Comparison of ENCODE assay signal across 18 cellular contexts in genomic region chr1:1127551-1128451, GRCh38. TPM values are rescaled to one million over a fixed set of nuclear protein-coding genes. Genes with fewer than 3 reads are reported as not detected.
DNase-seq lines count a peak whose midpoint lies in the region; ATAC-seq, FAIRE-seq and TF ChIP-seq lines count a peak whose summit lies in the region.
"Had no signal": no experiment of that assay in that cellular context is flagged by ENCODE, and none has a peak within 500 bp of the region (broad histone marks: within the 10 kb centered on the region; RNA-seq: fewer than 3 reads in every experiment).

No MANE protein-coding gene starts in this region.

- no peak for FAIRE-seq in pancreas (lab: Jason Lieb, UNC)

- H3K27ac ChIP-seq in right cardiac atrium (ENCODE audit: low read length) (no peak overlapping the region), liver (ENCODE audit: low read depth in 1 of 2, low read length in 2 of 2) (no peak overlapping the region), pancreas (peak overlapping the region; percentile 69 to 85 (median 79))
- H3K27ac ChIP-seq: 22Rv1, HL-60 had no signal

- intact Hi-C loops in right cardiac atrium (cut with DNase I), result loop anchor here in 1 of 4 donors (10.0 kb wide), 2 partner anchors 107 to 167 kb away; partner anchors contain the start of genes B3GALT6 and SDF4
- intact Hi-C loops in Right ventricle myocardium inferior (cut with DNase I), result no loop called here
- intact Hi-C loops in pancreas (cut with DNase I), result loop anchor here in 2 of 3 donors (10.0 kb wide), 2 partner anchors 117 to 167 kb away; partner anchors contain the start of gene C1QTNF12 (in 1 of the 2)

- WGBS in right cardiac atrium, result 83% methylated on average over 45 of the region's 45 CpGs
- 83% methylated on average over 45 of the region's 45 CpGs for WGBS in liver
- 69 to 75% methylated on average over 42 to 45 of the region's 45 CpGs for WGBS in pancreas, 2 donors

- H3K36me3 ChIP-seq in liver (ENCODE audit: control insufficient read depth in 4 of 4, insufficient read depth in 3 of 4, low read depth in 1 of 4, low read length in 3 of 4) (no peaks in the 10 kb centered on the region), pancreas (no peaks in the 10 kb centered on the region)

- no peaks in the 10 kb centered on the region for H3K27me3 ChIP-seq in right cardiac atrium (ENCODE audit: control insufficient read depth, insufficient read depth)
- no peaks in the 10 kb centered on the region for H3K27me3 ChIP-seq in liver (ENCODE audit: control insufficient read depth in 4 of 4, insufficient read depth in 4 of 4, low read length in 3 of 4)
- no peaks in the 10 kb centered on the region for H3K27me3 ChIP-seq in pancreas

- no peak for TF ChIP-seq RAD21 in liver (IDR thresholded peaks at IDR 0.05)

- H3K4me1 ChIP-seq in right cardiac atrium (ENCODE audit: control insufficient read depth, insufficient read depth, low read length) (no peaks in the 10 kb centered on the region), liver (ENCODE audit: control insufficient read depth in 4 of 4, insufficient read depth in 4 of 4, low read length in 3 of 4) (peaks cover 17 to 49% (median 32%) of the 10 kb centered on the region in 4 donors), pancreas (peaks cover 10 to 14% (median 11%) of the 10 kb centered on the region in 3 donors)

- no peak for ATAC-seq in right cardiac atrium
- no peak for ATAC-seq in Right ventricle myocardium inferior
- peak in 1 of 4 donors; percentile 7 for ATAC-seq in pancreas
- ATAC-seq: PC-3 had no signal

- no peak overlapping the region for H3K9ac ChIP-seq in liver (ENCODE audit: low read depth in 1 of 2, low read length in 2 of 2)

- DNase-seq in right cardiac atrium (peak in 2 of 3 donors; percentile 22 to 58), Right ventricle myocardium inferior (ENCODE audit: missing footprints) (no peak), pancreas (peak in 3 of 6 donors; percentile 57 to 77 (median 58)), hepatic stellate cell (ENCODE audit: low spot score) (no peak), NCI-H446 (lab: John Stamatoyannopoulos, UW) (no peak), DMS53 (lab: John Stamatoyannopoulos, UW) (no peak), NCI-H510A (lab: John Stamatoyannopoulos, UW) (no peak)
- DNase-seq: EL, KG1, NCI-H1092 treated with DMSO at 0.1 percent for 48 hours, NCI-H1694 treated with DMSO at 0.1 percent for 48 hours, NCI-H345, PC-3 had no signal

- H3K9me3 ChIP-seq in right cardiac atrium (ENCODE audit: control insufficient read depth, low read length), result no peaks in the 10 kb centered on the region
- H3K9me3 ChIP-seq in liver (ENCODE audit: control insufficient read depth in 4 of 4, low read length in 3 of 4), result no peaks in the 10 kb centered on the region
- no peaks in the 10 kb centered on the region for H3K9me3 ChIP-seq in pancreas

- H3K4me3 ChIP-seq in right cardiac atrium (ENCODE audit: low read length) (no peak overlapping the region), liver (ENCODE audit: low read depth in 1 of 3, low read length in 3 of 3) (peak overlapping the region in 2 of 3 donors; percentile 31 to 38), pancreas (peak overlapping the region in 2 of 4 donors; percentile 30 to 37)

- TF ChIP-seq CTCF in liver (IDR thresholded peaks at IDR 0.05; ENCODE audit: low read depth, low read length, missing input control) (no peak), pancreas (IDR thresholded peaks at IDR 0.05) (no peak)

TF ChIP-seq in liver, 16 proteins besides CTCF, POLR2A, EP300 and RAD21:
- no peak for TF ChIP-seq REST (IDR thresholded peaks at IDR 0.05)
- TF ChIP-seq TAF1 (conservative IDR thresholded peaks at IDR 0.05), result no peak
- TF ChIP-seq, protein P1, sequence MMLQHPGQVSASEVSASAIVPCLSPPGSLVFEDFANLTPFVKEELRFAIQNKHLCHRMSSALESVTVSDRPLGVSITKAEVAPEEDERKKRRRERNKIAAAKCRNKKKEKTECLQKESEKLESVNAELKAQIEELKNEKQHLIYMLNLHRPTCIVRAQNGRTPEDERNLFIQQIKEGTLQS (IDR thresholded peaks at IDR 0.05), result no peak
- TF ChIP-seq FOXA2 (IDR thresholded peaks at IDR 0.05), result no peak
- no peak for TF ChIP-seq HNF4G (IDR thresholded peaks at IDR 0.05)

RNA-seq across cellular contexts. Expression of gene C1orf159, which starts 11.9 kb away (rescaled TPM):
- 1 to 10 TPM; 4.9 to 5.6 (median 5.4) TPM for total RNA-seq in right cardiac atrium
- 6.8 TPM for polyA plus RNA-seq in right cardiac atrium
- total RNA-seq in Right ventricle myocardium inferior, result 2.9 TPM
- total RNA-seq in liver, result 1 to 10 TPM; 3.9 to 7.0 TPM
- 1 to 10 TPM; 4.5 to 4.8 TPM for polyA plus RNA-seq in liver
- total RNA-seq in pancreas, result 1 to 10 TPM; 3.0 to 6.7 (median 4.0) TPM
- polyA plus RNA-seq in pancreas, result 10 to 100 TPM; 20.9 to 30.7 TPM

RNA-seq across cellular contexts. Expression of gene TTLL10, which starts 45.9 kb away (rescaled TPM):
- total RNA-seq in right cardiac atrium (not detected), Right ventricle myocardium inferior (0.24 TPM), liver (not detected), pancreas (under 1 TPM in 5 of 6 donors, not detected in 1; 0.20 to 0.51 (median 0.38) TPM)
- polyA plus RNA-seq in right cardiac atrium (0.09 TPM), liver (not detected), pancreas (1 to 10 TPM; 1.0 to 1.6 TPM)
- total RNA-seq: M059J had no signal
- polyA plus RNA-seq: BJ had no signal

RNA-seq across cellular contexts. Expression of gene RNF223, which starts 53.7 kb away (rescaled TPM):
- total RNA-seq in right cardiac atrium (not detected), Right ventricle myocardium inferior (not detected), liver (under 1 TPM in 1 of 2 donors, not detected in 1; 0.14 TPM), pancreas (under 1 TPM in 4 of 6 donors, not detected in 2; 0.12 to 0.37 (median 0.16) TPM)
- polyA plus RNA-seq in right cardiac atrium (not detected), liver (not detected), pancreas (under 1 TPM; 0.05 to 0.34 TPM)
- total RNA-seq: M059J had no signal
- polyA plus RNA-seq: BJ had no signal

Comparison
In these comparisons a context has a peak if more than half of its experiments do, and no peak if none do; other contexts are left out.
1. DNase-seq: peak in right cardiac atrium (2 of 3); none in Right ventricle myocardium inferior (single experiment), hepatic stellate cell (single experiment), NCI-H446 (0 of 2), DMS53 (single experiment) and NCI-H510A (single experiment).
2. H3K27ac ChIP-seq: peak in pancreas (4 of 4); none in right cardiac atrium (single experiment) and liver (0 of 2).